1 cellular context compared by ENCODE assay signal in the genomic region with DNA sequence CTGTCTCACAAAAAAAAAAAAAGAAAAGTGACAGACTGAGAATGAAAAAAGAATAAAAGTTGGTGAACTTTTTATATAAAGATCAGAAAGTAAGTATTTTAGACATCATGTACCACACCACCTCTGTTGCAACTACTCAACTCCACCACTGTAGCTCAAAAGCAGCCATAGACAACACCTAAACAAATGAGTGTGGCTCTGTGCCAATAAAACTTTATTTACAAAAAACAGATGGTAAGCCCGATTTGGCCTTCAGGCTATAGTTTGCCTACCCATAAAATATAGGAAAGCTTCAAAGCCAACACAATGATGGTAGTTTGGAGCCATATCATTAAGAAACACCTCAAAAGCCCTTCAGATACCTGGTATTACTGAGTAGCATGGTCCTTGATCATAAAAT.
A peak's percentile ranks its signal among the peaks of the same experiment; 100 is the strongest.
TF ChIP-seq lines count a peak whose summit lies in the region.

No MANE protein-coding gene starts in this region.

TF ChIP-seq in HepG2, 621 proteins besides CTCF, POLR2A, EP300 and RAD21:
- TF ChIP-seq, protein P1, sequence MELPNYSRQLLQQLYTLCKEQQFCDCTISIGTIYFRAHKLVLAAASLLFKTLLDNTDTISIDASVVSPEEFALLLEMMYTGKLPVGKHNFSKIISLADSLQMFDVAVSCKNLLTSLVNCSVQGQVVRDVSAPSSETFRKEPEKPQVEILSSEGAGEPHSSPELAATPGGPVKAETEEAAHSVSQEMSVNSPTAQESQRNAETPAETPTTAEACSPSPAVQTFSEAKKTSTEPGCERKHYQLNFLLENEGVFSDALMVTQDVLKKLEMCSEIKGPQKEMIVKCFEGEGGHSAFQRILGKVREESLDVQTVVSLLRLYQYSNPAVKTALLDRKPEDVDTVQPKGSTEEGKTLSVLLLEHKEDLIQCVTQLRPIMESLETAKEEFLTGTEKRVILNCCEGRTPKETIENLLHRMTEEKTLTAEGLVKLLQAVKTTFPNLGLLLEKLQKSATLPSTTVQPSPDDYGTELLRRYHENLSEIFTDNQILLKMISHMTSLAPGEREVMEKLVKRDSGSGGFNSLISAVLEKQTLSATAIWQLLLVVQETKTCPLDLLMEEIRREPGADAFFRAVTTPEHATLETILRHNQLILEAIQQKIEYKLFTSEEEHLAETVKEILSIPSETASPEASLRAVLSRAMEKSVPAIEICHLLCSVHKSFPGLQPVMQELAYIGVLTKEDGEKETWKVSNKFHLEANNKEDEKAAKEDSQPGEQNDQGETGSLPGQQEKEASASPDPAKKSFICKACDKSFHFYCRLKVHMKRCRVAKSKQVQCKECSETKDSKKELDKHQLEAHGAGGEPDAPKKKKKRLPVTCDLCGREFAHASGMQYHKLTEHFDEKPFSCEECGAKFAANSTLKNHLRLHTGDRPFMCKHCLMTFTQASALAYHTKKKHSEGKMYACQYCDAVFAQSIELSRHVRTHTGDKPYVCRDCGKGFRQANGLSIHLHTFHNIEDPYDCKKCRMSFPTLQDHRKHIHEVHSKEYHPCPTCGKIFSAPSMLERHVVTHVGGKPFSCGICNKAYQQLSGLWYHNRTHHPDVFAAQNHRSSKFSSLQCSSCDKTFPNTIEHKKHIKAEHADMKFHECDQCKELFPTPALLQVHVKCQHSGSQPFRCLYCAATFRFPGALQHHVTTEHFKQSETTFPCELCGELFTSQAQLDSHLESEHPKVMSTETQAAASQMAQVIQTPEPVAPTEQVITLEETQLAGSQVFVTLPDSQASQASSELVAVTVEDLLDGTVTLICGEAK (IDR thresholded peaks at IDR 0.05), result peak; percentile 61
- TF ChIP-seq, protein P1 (CRISPR knock-in tag; IDR thresholded peaks at IDR 0.05), result peak; percentile 92
- TF ChIP-seq ZBED4 (CRISPR knock-in tag; IDR thresholded peaks at IDR 0.05; ENCODE audit: borderline replicate concordance), result no peak
- TF ChIP-seq ZNF296 (CRISPR knock-in tag; conservative IDR thresholded peaks at IDR 0.05), result no peak
